In the genomic region with DNA sequence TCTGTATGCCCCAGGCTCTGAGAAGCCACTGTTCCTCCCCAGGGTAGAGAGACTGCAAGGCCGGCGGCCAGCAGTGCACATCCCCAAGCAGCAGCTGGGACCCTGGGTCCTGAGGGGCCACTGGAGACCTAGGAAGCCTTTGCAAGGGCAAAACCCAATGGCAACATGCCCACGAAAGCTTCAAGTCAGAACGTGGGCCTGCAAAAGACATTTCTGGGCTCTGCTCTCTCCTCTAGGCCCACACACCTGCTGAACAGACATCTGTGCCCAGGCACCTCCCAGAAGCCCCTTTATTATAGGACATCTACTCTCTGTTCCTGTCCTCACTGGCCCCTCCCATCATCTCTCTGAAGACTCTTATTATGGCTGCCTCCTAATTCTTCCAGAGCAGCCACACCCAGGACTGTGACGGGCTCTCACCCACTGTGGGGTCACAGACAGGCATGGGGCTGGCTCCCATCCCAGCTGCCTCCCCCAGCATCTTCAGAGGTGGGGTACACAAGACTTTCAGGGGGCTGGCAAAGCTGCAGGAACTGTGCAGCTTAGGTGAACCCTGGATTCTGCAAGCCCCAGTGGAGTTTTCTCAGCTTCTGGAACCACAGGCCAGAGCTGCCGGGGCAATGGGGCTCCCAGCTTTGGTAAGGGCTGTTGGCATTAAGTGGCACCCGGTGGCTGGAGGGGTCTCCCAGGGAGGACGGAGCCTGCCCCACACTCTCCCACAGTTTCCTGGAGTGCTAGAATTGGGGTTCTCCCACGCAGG, we compare ENCODE assay signal across 12 cellular contexts. TPM values are rescaled to one million over a fixed set of nuclear protein-coding genes. Genes with fewer than 3 reads are reported as not detected.
A peak's percentile ranks its signal among the peaks of the same experiment; 100 is the strongest.
DNase-seq lines count a peak whose midpoint lies in the region; ATAC-seq and TF ChIP-seq lines count a peak whose summit lies in the region.
"Had no signal": no experiment of that assay in that cellular context is flagged by ENCODE, and none has a peak within 500 bp of the region (broad histone marks: within the 10 kb centered on the region; RNA-seq: fewer than 3 reads in every experiment).

No MANE protein-coding gene starts in this region.

- TF ChIP-seq CTCF in Calu3 (IDR thresholded peaks at IDR 0.05; ENCODE audit: unreplicated experiment) (no peak), Peyer's patch (IDR thresholded peaks at IDR 0.05) (no peak), esophagus squamous epithelium (IDR thresholded peaks at IDR 0.05) (no peak), progenitor cell of endocrine pancreas (IDR thresholded peaks at IDR 0.05; ENCODE audit: unreplicated experiment) (no peak)

- TF ChIP-seq POLR2A in Peyer's patch (IDR thresholded peaks at IDR 0.05) = no peak
- TF ChIP-seq POLR2A in esophagus squamous epithelium (IDR thresholded peaks at IDR 0.05) = no peak

- BruUV-seq in Calu3 (replicated peaks; lab: Mats Ljungman, UMichigan) = TSS peak; percentile 7

- H3K27ac Mint-ChIP-seq in Calu3 (ENCODE audit: unreplicated experiment) = peak overlapping the region; percentile 48
- H3K27ac Mint-ChIP-seq in progenitor cell of endocrine pancreas = peak overlapping the region; percentile 52

- intact Hi-C loops in Calu3 (cut with micrococcal nuclease; ENCODE audit: unreplicated experiment) (loop anchor here (2.0 to 10.0 kb wide), 2 partner anchors 53 to 259 kb away; no protein-coding TSS in a partner anchor), esophagus squamous epithelium (cut with DNase I) (loop anchor here (10.0 kb wide), 1 partner anchor 269 kb away; no protein-coding TSS in a partner anchor)

- ATAC-seq in HG03378 (IDR thresholded peaks at IDR 0.05; ENCODE audit: unreplicated experiment) (no peak), GM19023 (IDR thresholded peaks at IDR 0.05; ENCODE audit: unreplicated experiment) (no peak)

- H3K4me3 ChIP-seq in Peyer's patch (no peak overlapping the region), esophagus squamous epithelium (no peak overlapping the region)
- H3K4me3 ChIP-seq: SJCRH30 had no signal

- H3K27ac ChIP-seq in Peyer's patch (no peak overlapping the region), esophagus squamous epithelium (peak overlapping the region; percentile 13 to 65 (median 32))
- H3K27ac ChIP-seq: SJCRH30 had no signal

- peaks cover 10% of the 10 kb centered on the region for H3K4me1 Mint-ChIP-seq in Calu3 (ENCODE audit: low read depth, unreplicated experiment)
- no peaks in the 10 kb centered on the region for H3K4me1 Mint-ChIP-seq in progenitor cell of endocrine pancreas (ENCODE audit: low read depth)

- H3K4me1 ChIP-seq in Peyer's patch = no peaks in the 10 kb centered on the region
- peaks cover 7 to 17% (median 9%) of the 10 kb centered on the region in 3 donors for H3K4me1 ChIP-seq in esophagus squamous epithelium
- H3K4me1 ChIP-seq: SJCRH30 had no signal

- no peaks in the 10 kb centered on the region for H3K27me3 Mint-ChIP-seq in Calu3 (ENCODE audit: unreplicated experiment)
- no peaks in the 10 kb centered on the region for H3K27me3 Mint-ChIP-seq in progenitor cell of endocrine pancreas

- H3K36me3 Mint-ChIP-seq in Calu3 (ENCODE audit: insufficient read depth, unreplicated experiment) (peaks cover 58% of the 10 kb centered on the region), progenitor cell of endocrine pancreas (ENCODE audit: insufficient read depth) (peaks cover 5% of the 10 kb centered on the region)

- 72 to 76% methylated on average over 5 of the region's 9 CpGs for WGBS in esophagus squamous epithelium, 2 donors

- H3K4me3 Mint-ChIP-seq in Calu3 (ENCODE audit: low read depth, unreplicated experiment) (no peak overlapping the region), progenitor cell of endocrine pancreas (ENCODE audit: low read depth) (no peak overlapping the region)

- H3K9me3 Mint-ChIP-seq in Calu3 (ENCODE audit: low read depth, unreplicated experiment) (no peaks in the 10 kb centered on the region), progenitor cell of endocrine pancreas (ENCODE audit: low read depth) (no peaks in the 10 kb centered on the region)

- no peak for DNase-seq in Calu3
- peak in 2 of 3 donors; percentile 41 to 49 for DNase-seq in Peyer's patch
- no peak for DNase-seq in esophagus squamous epithelium (lab: John Stamatoyannopoulos, UW)
- no peak for DNase-seq in progenitor cell of endocrine pancreas (ENCODE audit: low spot score, unreplicated experiment)
- no peak for DNase-seq in DMS79 treated with DMSO at 0.1 percent for 48 hours (lab: John Stamatoyannopoulos, UW)
- DNase-seq: central memory CD4-positive, alpha-beta T cell; NCI-H2107 had no signal

- H3K9me3 ChIP-seq in Peyer's patch (no peaks in the 10 kb centered on the region), esophagus squamous epithelium (no peaks in the 10 kb centered on the region)
- H3K9me3 ChIP-seq: SJCRH30 had no signal

- no peaks in the 10 kb centered on the region for H3K27me3 ChIP-seq in Peyer's patch
- H3K27me3 ChIP-seq in esophagus squamous epithelium = no peaks in the 10 kb centered on the region
- H3K27me3 ChIP-seq: SJCRH30 had no signal

- CTCF ChIA-PET in Calu3 (lab: Charles Lee) = interaction anchor here (0.8 to 1.6 kb wide), 7 partner anchors 11 to 254 kb away, joined by 3 to 9 read pairs (median 5); a partner anchor contains a TSS

- H3K36me3 ChIP-seq in Peyer's patch = peaks cover 0 to 58% (median 0%) of the 10 kb centered on the region in 3 donors
- peaks cover 15 to 68% (median 23%) of the 10 kb centered on the region in 3 donors for H3K36me3 ChIP-seq in esophagus squamous epithelium

RNA-seq across cellular contexts. Expression of a gene that starts 12.6 kb away (rescaled TPM):
- total RNA-seq in Calu3 (2022) = 62.9 and 68.2 TPM in 2 replicates
- 10 to 100 TPM; 29.6 to 62.6 (median 32.1) TPM for total RNA-seq in Peyer's patch
- total RNA-seq in esophagus squamous epithelium = 10 to 100 TPM; 15.2 to 30.8 (median 20.6) TPM
- 41.1 and 42.4 TPM in 2 replicates for total RNA-seq in progenitor cell of endocrine pancreas

RNA-seq across cellular contexts. Expression of a gene that starts 22.7 kb away (rescaled TPM):
- 2.3 and 3.8 TPM in 2 replicates for total RNA-seq in Calu3 (2022)
- 1 to 10 TPM in 2 of 4 donors, not detected in 2; 2.5 to 2.7 TPM for total RNA-seq in Peyer's patch
- 1 to 10 TPM in 2 of 4 donors, under 1 TPM in 2; 0.13 to 3.0 (median 0.99) TPM for total RNA-seq in esophagus squamous epithelium
- total RNA-seq in progenitor cell of endocrine pancreas = 20.5 and 20.8 TPM in 2 replicates
- total RNA-seq: M059J, pulmonary artery endothelial cell, SJCRH30 had no signal

Comparison
In these comparisons a context has a peak if more than half of its experiments do, and no peak if none do; other contexts are left out.
1. DNase-seq: peak in Peyer's patch (2 of 3); none in Calu3 (single experiment), esophagus squamous epithelium (single experiment), progenitor cell of endocrine pancreas (single experiment) and DMS79 treated with DMSO at 0.1 percent for 48 hours (single experiment).
2. H3K27ac ChIP-seq: peak in esophagus squamous epithelium (4 of 4); none in Peyer's patch (0 of 4).